Comparison of ENCODE assay signal across 8 cellular contexts in genomic region chr6:43246301-43247114, GRCh38. TPM values are rescaled to one million over a fixed set of nuclear protein-coding genes. Genes with fewer than 3 reads are reported as not detected.
DNase-seq lines count a peak whose midpoint lies in the region; ATAC-seq and TF ChIP-seq lines count a peak whose summit lies in the region.

No MANE protein-coding gene starts in this region.

- H3K4me3 ChIP-seq in esophagus muscularis mucosa = peak overlapping the region; percentile 59 to 62 (median 60)

- peak; percentile 79 for DNase-seq in COLO668 (lab: John Stamatoyannopoulos, UW; ENCODE audit: unreplicated experiment)
- no peak for DNase-seq in T-cell
- DNase-seq in esophagus muscularis mucosa (ENCODE audit: extremely low spot score) = no peak
- no peak for DNase-seq in naive B cell
- no peak for DNase-seq in T-helper 9 cell
- no peak for DNase-seq in HPDE6-E6E7 (ENCODE audit: extremely low spot score)

- intact Hi-C loops in esophagus muscularis mucosa (cut with DNase I) = no loop called here

- POLR2A ChIA-PET in T-cell (lab: Charles Lee) = no interaction called here

- CTCF ChIA-PET in T-cell (lab: Charles Lee) = interaction anchor here in 1 of 2 donors (0.8 to 1.0 kb wide), 2 partner anchors 17 kb away, joined by 3 to 5 read pairs; partner anchors contain the start of gene DNPH1

- peak overlapping the region; percentile 82 to 85 (median 85) for H3K4me3 Mint-ChIP-seq in T-cell
- H3K4me3 Mint-ChIP-seq in naive B cell = peak overlapping the region in 6 of 8 donors; percentile 87 to 97 (median 92)

- TF ChIP-seq POLR2A in esophagus muscularis mucosa (IDR thresholded peaks at IDR 0.05; ENCODE audit: low read depth) = no peak

- H3K27me3 Mint-ChIP-seq in T-cell (peaks cover under 1 to 8% of the 10 kb centered on the region in 2 donors), naive B cell (peaks cover 9 to 26% (median 18%) of the 10 kb centered on the region in 3 donors)

- H3K9me3 Mint-ChIP-seq in T-cell = no peaks in the 10 kb centered on the region
- H3K9me3 Mint-ChIP-seq in naive B cell = no peaks in the 10 kb centered on the region

- H3K36me3 Mint-ChIP-seq in T-cell (no peaks in the 10 kb centered on the region), naive B cell (no peaks in the 10 kb centered on the region)

- peak overlapping the region in 1 of 4 donors; percentile 11 for H3K27ac ChIP-seq in esophagus muscularis mucosa (replicated peaks in 1 of 4)

- H3K9me3 ChIP-seq in esophagus muscularis mucosa = no peaks in the 10 kb centered on the region

- peaks cover 0 to 64% (median 17%) of the 10 kb centered on the region in 4 donors for H3K27me3 ChIP-seq in esophagus muscularis mucosa

- H3K4me1 ChIP-seq in esophagus muscularis mucosa = peaks cover 7 to 23% (median 16%) of the 10 kb centered on the region in 4 donors

- WGBS in esophagus muscularis mucosa = 31% methylated on average over 25 of the region's 27 CpGs

- no peak for TF ChIP-seq CTCF in esophagus muscularis mucosa (IDR thresholded peaks at IDR 0.05)

- ATAC-seq in GM19351 (IDR thresholded peaks at IDR 0.05; ENCODE audit: unreplicated experiment) = peak; percentile 19
- ATAC-seq in HG03442 (IDR thresholded peaks at IDR 0.05; ENCODE audit: unreplicated experiment) = peak; percentile 24
- peak; percentile 4 to 14 (median 11) for ATAC-seq in T-cell (replicated peaks in 1 of 4)
- peak; percentile 13 to 27 for ATAC-seq in naive B cell (ENCODE audit: low read depth in 2 of 2)

- no peak overlapping the region for H3K27ac Mint-ChIP-seq in T-cell
- H3K27ac Mint-ChIP-seq in naive B cell = peak overlapping the region in 5 of 6 donors; percentile 40 to 94 (median 89)

- no peaks in the 10 kb centered on the region for H3K36me3 ChIP-seq in esophagus muscularis mucosa

- H3K4me1 Mint-ChIP-seq in T-cell (peaks cover 11 to 17% (median 12%) of the 10 kb centered on the region in 3 donors), naive B cell (peaks cover 19 to 26% (median 24%) of the 10 kb centered on the region in 3 donors)

- TF ChIP-seq EP300 in esophagus muscularis mucosa (IDR thresholded peaks at IDR 0.05) = no peak

RNA-seq across cellular contexts. Expression of gene TTBK1, which starts 3.2 kb away (rescaled TPM):
- total RNA-seq in T-cell (under 1 TPM in 2 of 5 donors, not detected in 3; 0.03 to 0.07 TPM), esophagus muscularis mucosa (under 1 TPM; under 0.01 to 0.29 (median 0.03) TPM)
- polyA plus RNA-seq in naive B cell (ENCODE audit: low read depth in 6 of 6) = not detected

RNA-seq across cellular contexts. Expression of gene DNPH1, which starts 17.2 kb away (rescaled TPM):
- total RNA-seq in T-cell (10 to 100 TPM; 28.5 to 76.1 (median 57.5) TPM), esophagus muscularis mucosa (10 to 100 TPM; 60.5 to 70.2 (median 65.3) TPM)
- 100 to 1,000 TPM; 101 to 176 (median 133) TPM for polyA plus RNA-seq in naive B cell (ENCODE audit: low read depth in 6 of 6)

RNA-seq across cellular contexts. Expression of gene SLC22A7, which starts 51.6 kb away (rescaled TPM):
- not detected for total RNA-seq in T-cell
- not detected for total RNA-seq in esophagus muscularis mucosa
- polyA plus RNA-seq in naive B cell (ENCODE audit: low read depth in 6 of 6) = under 1 TPM in 1 of 6 donors, not detected in 5; 0.54 TPM

Comparison
In these comparisons a context has a peak if more than half of its experiments do, and no peak if none do; other contexts are left out.
1. H3K27ac Mint-ChIP-seq: peak in naive B cell (5 of 6); none in T-cell (0 of 2).
2. Peak in every context shown above with its lines, with median percentiles within 50 percentile points of each other: ATAC-seq.